Comparison of ENCODE assay signal across 2 cellular contexts in the genomic region with DNA sequence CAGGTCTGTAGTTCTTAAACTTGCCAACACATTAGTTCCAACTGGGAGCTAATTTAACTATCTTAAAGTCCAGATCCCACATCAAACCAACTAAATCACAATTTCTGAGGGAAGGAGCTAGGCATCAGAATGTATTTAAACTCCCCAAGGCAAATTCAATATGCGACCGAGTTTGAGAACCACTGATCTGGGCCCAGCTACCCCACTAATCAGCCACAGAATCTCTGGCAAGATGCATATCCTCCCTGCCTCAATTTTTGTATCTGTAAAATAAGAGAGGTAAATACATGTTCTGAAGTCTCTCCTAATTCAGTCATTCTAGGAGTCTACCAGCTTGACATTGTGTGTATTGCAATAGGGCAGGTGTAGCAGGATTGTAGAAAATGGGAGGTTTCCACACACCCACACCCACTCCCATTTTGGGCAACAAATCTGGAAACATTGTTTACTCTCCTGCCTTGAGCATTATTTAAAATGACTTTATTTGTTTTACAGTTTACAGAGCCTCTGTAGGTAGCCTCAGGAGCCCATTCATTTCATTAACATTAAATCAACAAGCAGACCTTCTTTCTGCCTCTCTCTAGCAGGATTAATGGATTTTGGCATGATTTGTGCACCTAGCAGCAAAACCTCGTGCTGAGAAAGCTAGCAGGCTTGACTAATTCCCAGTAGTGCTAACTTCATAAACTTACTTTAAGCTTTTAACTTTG.
TF ChIP-seq lines count a peak whose summit lies in the region.

No MANE protein-coding gene starts in this region.

TF ChIP-seq in SK-N-SH, 30 proteins besides CTCF, POLR2A, EP300 and RAD21:
- TF ChIP-seq GATA2 (CRISPR knock-in tag; IDR thresholded peaks at IDR 0.05) = peak; percentile 40; the same call in 1 of the 2 replicates
- TF ChIP-seq RFX5 (IDR thresholded peaks at IDR 0.05; ENCODE audit: low read length) = no peak

TF ChIP-seq in SK-N-SH treated with all-trans-retinoic acid at 6 μM for 48 hours, 23 proteins besides CTCF, POLR2A, EP300 and RAD21:
- TF ChIP-seq ZNF70 (CRISPR knock-in tag; IDR thresholded peaks at IDR 0.05) = no peak
- no peak for TF ChIP-seq ZFP3 (CRISPR knock-in tag; IDR thresholded peaks at IDR 0.05)
- TF ChIP-seq BACH2 (CRISPR knock-in tag; IDR thresholded peaks at IDR 0.05; ENCODE audit: borderline replicate concordance) = no peak
- TF ChIP-seq ZNF8 (CRISPR knock-in tag; IDR thresholded peaks at IDR 0.05) = no peak
- TF ChIP-seq ISL1 (CRISPR knock-in tag; IDR thresholded peaks at IDR 0.05) = no peak
- TF ChIP-seq, protein P1, sequence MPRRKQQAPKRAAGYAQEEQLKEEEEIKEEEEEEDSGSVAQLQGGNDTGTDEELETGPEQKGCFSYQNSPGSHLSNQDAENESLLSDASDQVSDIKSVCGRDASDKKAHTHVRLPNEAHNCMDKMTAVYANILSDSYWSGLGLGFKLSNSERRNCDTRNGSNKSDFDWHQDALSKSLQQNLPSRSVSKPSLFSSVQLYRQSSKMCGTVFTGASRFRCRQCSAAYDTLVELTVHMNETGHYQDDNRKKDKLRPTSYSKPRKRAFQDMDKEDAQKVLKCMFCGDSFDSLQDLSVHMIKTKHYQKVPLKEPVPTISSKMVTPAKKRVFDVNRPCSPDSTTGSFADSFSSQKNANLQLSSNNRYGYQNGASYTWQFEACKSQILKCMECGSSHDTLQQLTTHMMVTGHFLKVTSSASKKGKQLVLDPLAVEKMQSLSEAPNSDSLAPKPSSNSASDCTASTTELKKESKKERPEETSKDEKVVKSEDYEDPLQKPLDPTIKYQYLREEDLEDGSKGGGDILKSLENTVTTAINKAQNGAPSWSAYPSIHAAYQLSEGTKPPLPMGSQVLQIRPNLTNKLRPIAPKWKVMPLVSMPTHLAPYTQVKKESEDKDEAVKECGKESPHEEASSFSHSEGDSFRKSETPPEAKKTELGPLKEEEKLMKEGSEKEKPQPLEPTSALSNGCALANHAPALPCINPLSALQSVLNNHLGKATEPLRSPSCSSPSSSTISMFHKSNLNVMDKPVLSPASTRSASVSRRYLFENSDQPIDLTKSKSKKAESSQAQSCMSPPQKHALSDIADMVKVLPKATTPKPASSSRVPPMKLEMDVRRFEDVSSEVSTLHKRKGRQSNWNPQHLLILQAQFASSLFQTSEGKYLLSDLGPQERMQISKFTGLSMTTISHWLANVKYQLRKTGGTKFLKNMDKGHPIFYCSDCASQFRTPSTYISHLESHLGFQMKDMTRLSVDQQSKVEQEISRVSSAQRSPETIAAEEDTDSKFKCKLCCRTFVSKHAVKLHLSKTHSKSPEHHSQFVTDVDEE (CRISPR knock-in tag; IDR thresholded peaks at IDR 0.05) = no peak
- no peak for TF ChIP-seq ZNF565 (CRISPR knock-in tag; conservative IDR thresholded peaks at IDR 0.05; ENCODE audit: low read depth)
- no peak for TF ChIP-seq TOX (CRISPR knock-in tag; IDR thresholded peaks at IDR 0.05; ENCODE audit: borderline replicate concordance)
- TF ChIP-seq CSDC2 (CRISPR knock-in tag; IDR thresholded peaks at IDR 0.05) = no peak
- TF ChIP-seq, protein P2, sequence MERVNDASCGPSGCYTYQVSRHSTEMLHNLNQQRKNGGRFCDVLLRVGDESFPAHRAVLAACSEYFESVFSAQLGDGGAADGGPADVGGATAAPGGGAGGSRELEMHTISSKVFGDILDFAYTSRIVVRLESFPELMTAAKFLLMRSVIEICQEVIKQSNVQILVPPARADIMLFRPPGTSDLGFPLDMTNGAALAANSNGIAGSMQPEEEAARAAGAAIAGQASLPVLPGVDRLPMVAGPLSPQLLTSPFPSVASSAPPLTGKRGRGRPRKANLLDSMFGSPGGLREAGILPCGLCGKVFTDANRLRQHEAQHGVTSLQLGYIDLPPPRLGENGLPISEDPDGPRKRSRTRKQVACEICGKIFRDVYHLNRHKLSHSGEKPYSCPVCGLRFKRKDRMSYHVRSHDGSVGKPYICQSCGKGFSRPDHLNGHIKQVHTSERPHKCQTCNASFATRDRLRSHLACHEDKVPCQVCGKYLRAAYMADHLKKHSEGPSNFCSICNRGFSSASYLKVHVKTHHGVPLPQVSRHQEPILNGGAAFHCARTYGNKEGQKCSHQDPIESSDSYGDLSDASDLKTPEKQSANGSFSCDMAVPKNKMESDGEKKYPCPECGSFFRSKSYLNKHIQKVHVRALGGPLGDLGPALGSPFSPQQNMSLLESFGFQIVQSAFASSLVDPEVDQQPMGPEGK (CRISPR knock-in tag; IDR thresholded peaks at IDR 0.05; ENCODE audit: borderline replicate concordance) = no peak
- no peak for TF ChIP-seq GLIS3 (CRISPR knock-in tag; IDR thresholded peaks at IDR 0.05)
- no peak for TF ChIP-seq OSR1 (CRISPR knock-in tag; IDR thresholded peaks at IDR 0.05)
- TF ChIP-seq, protein P3, sequence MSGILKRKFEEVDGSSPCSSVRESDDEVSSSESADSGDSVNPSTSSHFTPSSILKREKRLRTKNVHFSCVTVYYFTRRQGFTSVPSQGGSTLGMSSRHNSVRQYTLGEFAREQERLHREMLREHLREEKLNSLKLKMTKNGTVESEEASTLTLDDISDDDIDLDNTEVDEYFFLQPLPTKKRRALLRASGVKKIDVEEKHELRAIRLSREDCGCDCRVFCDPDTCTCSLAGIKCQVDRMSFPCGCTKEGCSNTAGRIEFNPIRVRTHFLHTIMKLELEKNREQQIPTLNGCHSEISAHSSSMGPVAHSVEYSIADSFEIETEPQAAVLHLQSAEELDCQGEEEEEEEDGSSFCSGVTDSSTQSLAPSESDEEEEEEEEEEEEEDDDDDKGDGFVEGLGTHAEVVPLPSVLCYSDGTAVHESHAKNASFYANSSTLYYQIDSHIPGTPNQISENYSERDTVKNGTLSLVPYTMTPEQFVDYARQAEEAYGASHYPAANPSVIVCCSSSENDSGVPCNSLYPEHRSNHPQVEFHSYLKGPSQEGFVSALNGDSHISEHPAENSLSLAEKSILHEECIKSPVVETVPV (CRISPR knock-in tag; IDR thresholded peaks at IDR 0.05) = no peak
